Comparison of ENCODE assay signal across 32 cellular contexts in the genomic region with DNA sequence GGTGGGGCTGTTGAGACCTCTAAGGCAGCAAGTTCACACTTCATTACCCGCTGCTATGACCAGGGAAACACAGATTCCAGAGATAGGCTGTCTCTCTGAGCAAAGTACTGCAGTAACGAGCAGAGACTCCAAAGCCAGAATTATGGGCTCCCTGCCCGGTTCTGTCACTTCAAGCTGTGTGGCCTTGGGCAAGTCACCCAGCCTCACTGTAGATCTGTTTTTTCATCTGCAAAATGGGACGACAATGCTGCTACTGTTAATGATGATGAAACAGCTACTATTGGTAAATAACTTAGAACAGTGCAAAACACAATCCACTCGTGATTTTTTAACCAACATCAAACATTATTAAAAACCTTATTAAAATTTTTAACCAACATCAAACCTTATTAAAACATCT.
"Had no signal": no experiment of that assay in that cellular context is flagged by ENCODE, and none has a peak within 500 bp of the region (broad histone marks: within the 10 kb centered on the region; RNA-seq: fewer than 3 reads in every experiment).

No MANE protein-coding gene starts in this region.

- ATAC-seq: activated CD8-positive, alpha-beta memory T cell treated with anti-CD3 and anti-CD28 coated beads, Interleukin-2, amount 10 ng/mL, durations not matched to agents 7 days and 5 days had no signal

- H3K4me3 ChIP-seq: MG63, PC-9 had no signal

- H3K36me3 ChIP-seq: brain microvascular endothelial cell, MG63, WERI-Rb-1 had no signal

- H3K4me2 ChIP-seq: PC-9 had no signal

- H3K27me3 ChIP-seq: brain microvascular endothelial cell, MG63 had no signal

- H3K9me3 ChIP-seq: MG63 had no signal

- H3K27ac ChIP-seq: brain microvascular endothelial cell, PC-9, WERI-Rb-1 had no signal

- DNase-seq: activated CD4-positive, alpha-beta memory T cell treated with anti-CD3 and anti-CD28 coated beads, Interleukin-2, amount 10 ng/mL, durations not matched to agents 7 days and 5 days; activated CD4-positive, alpha-beta T cell treated with anti-CD3 and anti-CD28 coated beads for 1 hour; activated CD4-positive, alpha-beta T cell treated with anti-CD3 and anti-CD28 coated beads for 48 hours; activated CD4-positive, CD25-positive, alpha-beta regulatory T cell; activated CD8-positive, alpha-beta memory T cell treated with anti-CD3 and anti-CD28 coated beads for 24 hours; activated CD8-positive, alpha-beta memory T cell treated with anti-CD3 and anti-CD28 coated beads, Interleukin-2, amount 10 ng/mL, durations not matched to agents 7 days and 5 days; activated CD8-positive, alpha-beta memory T cell treated with anti-CD3 and anti-CD28 coated beads, Interleukin-2, amount 50 U/mL, for 48 hours; activated effector memory CD4-positive, alpha-beta T cell treated with anti-CD3 and anti-CD28 coated beads, Interleukin-2, amount 50 U/mL, for 16 hours; activated naive CD4-positive, alpha-beta T cell; activated naive CD4-positive, alpha-beta T cell treated with anti-CD3 and anti-CD28 coated beads, Interleukin-2, amount 50 U/mL, for 16 hours; activated naive CD8-positive, alpha-beta T cell treated with anti-CD3 and anti-CD28 coated beads for 36 hours; activated T-cell treated with anti-CD3 and anti-CD28 coated beads, Interleukin-2, amount 50 U/mL, for 48 hours; amniotic stem cell; aorta; brain microvascular endothelial cell; Kasumi-1; KG1; NCI-H1092; NCI-H1436 treated with DMSO at 0.1 percent for 48 hours; NCI-H1694 treated with DMSO at 0.1 percent for 48 hours; NCI-H2029; NCI-H510A; NCI-H526; NCI-H748 treated with DMSO at 0.1 percent for 48 hours; NK-92 treated with Interleukin-12 subunit alpha and Interleukin-12 subunit beta, amount 100 ng/mL, for 24 hours; PC-9; SW 1271; T-helper 1 cell; T-helper 2 cell; T-helper 9 cell; WERI-Rb-1 had no signal
